ENCODE assay signal across 22 cellular contexts in genomic region chr2:183533021-183533420, GRCh38.
"Had no signal": no experiment of that assay in that cellular context is flagged by ENCODE, and none has a peak within 500 bp of the region (broad histone marks: within the 10 kb centered on the region; RNA-seq: fewer than 3 reads in every experiment).

No MANE protein-coding gene starts in this region.

- H3K4me1 Mint-ChIP-seq: IgD-negative memory B cell had no signal

- H3K36me3 ChIP-seq: SJSA1 had no signal

- H3K27me3 Mint-ChIP-seq: IgD-negative memory B cell had no signal

- H3K36me3 Mint-ChIP-seq: IgD-negative memory B cell had no signal

- H3K4me3 Mint-ChIP-seq: IgD-negative memory B cell had no signal

- H3K27me3 ChIP-seq: SJSA1 had no signal

- H3K9ac ChIP-seq: KMS-11 had no signal

- ATAC-seq: K562 had no signal

- DNase-seq: Kasumi-1, MM.1S, NCI-H1105, NCI-H1417 treated with DMSO at 0.1 percent for 48 hours, NCI-H146, NCI-H1694 treated with DMSO at 0.1 percent for 48 hours, NCI-H1930, NCI-H2081, NCI-H2107, NCI-H2227 treated with DMSO at 0.1 percent for 48 hours, NCI-H524 treated with DMSO at 0.1 percent for 48 hours, NCI-H69, NCI-H774, Right ventricle myocardium superior, RPMI8226, SIG-M5 had no signal

- FAIRE-seq: K562, RCC 7860 had no signal

- H3K4me1 ChIP-seq: SJSA1 had no signal

- H3K27ac Mint-ChIP-seq: IgD-negative memory B cell had no signal

- H3K4me2 ChIP-seq: KMS-11 had no signal

- H3K4me3 ChIP-seq: K562, SJSA1, SK-N-MC had no signal

- H3K9me3 ChIP-seq: SJSA1 had no signal

- H3K27ac ChIP-seq: KMS-11, SJSA1, SK-N-MC had no signal

- H3K9me3 Mint-ChIP-seq: IgD-negative memory B cell had no signal
